In genomic region chr20:63847374-63848002, GRCh38 we compare ENCODE assay signal across 11 cellular contexts. TPM values are rescaled to one million over a fixed set of nuclear protein-coding genes. Genes with fewer than 3 reads are reported as not detected.
DNase-seq lines count a peak whose midpoint lies in the region; ATAC-seq and TF ChIP-seq lines count a peak whose summit lies in the region.
"Had no signal": no experiment of that assay in that cellular context is flagged by ENCODE, and none has a peak within 500 bp of the region (broad histone marks: within the 10 kb centered on the region; RNA-seq: fewer than 3 reads in every experiment).

No MANE protein-coding gene starts in this region.

- no peaks in the 10 kb centered on the region for H3K9me3 Mint-ChIP-seq in endodermal cell
- H3K9me3 Mint-ChIP-seq in effector memory CD8-positive, alpha-beta T cell: no peaks in the 10 kb centered on the region
- H3K9me3 Mint-ChIP-seq: activated naive CD8-positive, alpha-beta T cell treated with anti-CD3 and anti-CD28 coated beads for 36 hours; natural killer cell treated with Interleukin-12 subunit alpha and Interleukin-12 subunit beta and Interleukin-15 and Interleukin-18, amount 100 ng/mL, for 72 hours had no signal

- no peak overlapping the region; the same call in 1 of the 2 replicates for H2AFZ ChIP-seq in Loucy (ENCODE audit: low read length)

- H3K36me3 Mint-ChIP-seq in endodermal cell (ENCODE audit: low read depth): no peaks in the 10 kb centered on the region
- peaks cover 4% of the 10 kb centered on the region for H3K36me3 Mint-ChIP-seq in effector memory CD8-positive, alpha-beta T cell (ENCODE audit: insufficient read depth)
- H3K36me3 Mint-ChIP-seq: activated naive CD8-positive, alpha-beta T cell treated with anti-CD3 and anti-CD28 coated beads for 36 hours; natural killer cell treated with Interleukin-12 subunit alpha and Interleukin-12 subunit beta and Interleukin-15 and Interleukin-18, amount 100 ng/mL, for 72 hours had no signal

- H3K27me3 ChIP-seq in BLaER1: no peaks in the 10 kb centered on the region
- H3K27me3 ChIP-seq in Loucy (ENCODE audit: insufficient read depth, low read length, poor library complexity, severe bottlenecking): no peaks in the 10 kb centered on the region
- H3K27me3 ChIP-seq in endodermal cell (ENCODE audit: control insufficient read depth, insufficient read depth, low read length, poor library complexity, severe bottlenecking): no peaks in the 10 kb centered on the region
- no peaks in the 10 kb centered on the region for H3K27me3 ChIP-seq in mesendoderm (ENCODE audit: insufficient read depth, low read length, poor library complexity)

- H3K27me3 Mint-ChIP-seq in endodermal cell (ENCODE audit: insufficient read depth): peaks cover 7% of the 10 kb centered on the region
- peaks cover 39 to 52% of the 10 kb centered on the region in 2 donors for H3K27me3 Mint-ChIP-seq in effector memory CD8-positive, alpha-beta T cell

- DNase-seq in endodermal cell (peak; percentile 87), mesendoderm (peak; percentile 72), mesenteric fat pad (ENCODE audit: low spot score) (no peak)
- no peak for DNase-seq in activated CD4-positive, CD25-positive, alpha-beta regulatory T cell (lab: John Stamatoyannopoulos, UW)
- no peak for DNase-seq in effector memory CD8-positive, alpha-beta T cell
- DNase-seq: activated naive CD8-positive, alpha-beta T cell treated with anti-CD3 and anti-CD28 coated beads for 36 hours had no signal

- H4K20me1 ChIP-seq in BLaER1: peaks cover 14% of the 10 kb centered on the region; the same call in 1 of the 2 replicates
- no peaks in the 10 kb centered on the region for H4K20me1 ChIP-seq in Loucy (ENCODE audit: insufficient read depth, low read length, poor library complexity, severe bottlenecking)

- H4K8ac ChIP-seq in mesendoderm (ENCODE audit: low read depth, low read length): no peak overlapping the region

- peak overlapping the region; percentile 5 for H2BK120ac ChIP-seq in mesendoderm (ENCODE audit: low read depth, low read length)

- H3K27ac ChIP-seq in BLaER1 (peak overlapping the region; percentile 72), endodermal cell (ENCODE audit: low read depth, low read length) (peak overlapping the region; percentile 41), mesendoderm (ENCODE audit: low read depth, low read length) (peak overlapping the region; percentile 3)

- H3K4me1 ChIP-seq in BLaER1: peaks cover 73% of the 10 kb centered on the region
- peaks cover 62% of the 10 kb centered on the region for H3K4me1 ChIP-seq in Loucy (ENCODE audit: insufficient read depth, low read length, poor library complexity, severe bottlenecking)
- peaks cover 6% of the 10 kb centered on the region for H3K4me1 ChIP-seq in endodermal cell (ENCODE audit: control insufficient read depth, insufficient read depth, low read length)
- peaks cover 8% of the 10 kb centered on the region for H3K4me1 ChIP-seq in mesendoderm (ENCODE audit: control insufficient read depth, low read depth, low read length)

- H3K56ac ChIP-seq in mesendoderm (ENCODE audit: low read length): peak overlapping the region; percentile 69

- H3K9me3 ChIP-seq in BLaER1: 0 out of 2 replicates have a peak, but pooled peaks cover 4% of the 10 kb centered on the region
- no peaks in the 10 kb centered on the region for H3K9me3 ChIP-seq in Loucy (ENCODE audit: insufficient read depth, low read depth, low read length)
- H3K9me3 ChIP-seq in endodermal cell (ENCODE audit: control insufficient read depth, low read length): no peaks in the 10 kb centered on the region

- no peak overlapping the region for H4K5ac ChIP-seq in mesendoderm (ENCODE audit: low read length)

- H3K9ac ChIP-seq in BLaER1 (peak overlapping the region; percentile 29; the same call in 1 of the 2 replicates), Loucy (ENCODE audit: low read depth, low read length, poor library complexity, severe bottlenecking) (peak overlapping the region; percentile 69), endodermal cell (ENCODE audit: extremely low read depth, low read length, poor library complexity, severe bottlenecking) (no peak overlapping the region), mesendoderm (ENCODE audit: low read length) (peak overlapping the region; percentile 27)

- no peak overlapping the region for H2AK5ac ChIP-seq in mesendoderm (ENCODE audit: low read length)

- H3K4me3 ChIP-seq in BLaER1: no peak overlapping the region
- peak overlapping the region; percentile 14 for H3K4me3 ChIP-seq in Loucy (ENCODE audit: low read length, poor library complexity, severe bottlenecking)
- no peak overlapping the region for H3K4me3 ChIP-seq in endodermal cell (ENCODE audit: low read length)
- no peak overlapping the region for H3K4me3 ChIP-seq in mesendoderm (ENCODE audit: low read length)

- no peaks in the 10 kb centered on the region for H3F3A ChIP-seq in Loucy (ENCODE audit: low read depth)

- H3K4me2 ChIP-seq in BLaER1 (peak overlapping the region; percentile 96), Loucy (ENCODE audit: low read depth, low read length, poor library complexity, severe bottlenecking) (peak overlapping the region; percentile 58), mesendoderm (ENCODE audit: low read length) (no peak overlapping the region)

- H3K36me3 ChIP-seq in BLaER1 (no peaks in the 10 kb centered on the region), Loucy (ENCODE audit: insufficient read depth, low read length) (no peaks in the 10 kb centered on the region), endodermal cell (ENCODE audit: control insufficient read depth, insufficient read depth, low read length) (no peaks in the 10 kb centered on the region), mesendoderm (ENCODE audit: control insufficient read depth, insufficient read depth, low read length) (no peaks in the 10 kb centered on the region)

- peak overlapping the region; percentile 90 for H3K4ac ChIP-seq in mesendoderm (ENCODE audit: low read depth, low read length)

- no peak for ATAC-seq in effector memory CD8-positive, alpha-beta T cell (replicated peaks)
- ATAC-seq in GM19467 (IDR thresholded peaks at IDR 0.05; ENCODE audit: unreplicated experiment): no peak

- WGBS in endodermal cell (ENCODE audit: insufficient coverage in 1 of 2, insufficient read length in 1 of 2), 2 experiments: 58 to 59% methylated on average over 2 to 12 of the region's 16 CpGs
- WGBS in mesendoderm (ENCODE audit: extremely low coverage, insufficient coverage, low lambda C conversion rate): no CpG with 5 or more reads among the region's 16 CpGs

- peak overlapping the region; percentile 64 for H2BK5ac ChIP-seq in mesendoderm (ENCODE audit: low read length)

- no peak overlapping the region for H3K4me3 Mint-ChIP-seq in endodermal cell
- no peak overlapping the region for H3K4me3 Mint-ChIP-seq in effector memory CD8-positive, alpha-beta T cell
- H3K4me3 Mint-ChIP-seq: activated naive CD8-positive, alpha-beta T cell treated with anti-CD3 and anti-CD28 coated beads for 36 hours; natural killer cell treated with Interleukin-12 subunit alpha and Interleukin-12 subunit beta and Interleukin-15 and Interleukin-18, amount 100 ng/mL, for 72 hours had no signal

- H2BK15ac ChIP-seq in mesendoderm (replicated peaks; ENCODE audit: low read depth): no peak overlapping the region

- no peaks in the 10 kb centered on the region for H3K79me2 ChIP-seq in Loucy (ENCODE audit: insufficient read depth, low read length)
- no peaks in the 10 kb centered on the region for H3K79me2 ChIP-seq in mesendoderm (ENCODE audit: control insufficient read depth, insufficient read depth, low read length)

- no peaks in the 10 kb centered on the region for H3K9me2 ChIP-seq in Loucy (replicated peaks; ENCODE audit: low read depth, low read length)

- peak overlapping the region; percentile 42 for H3K18ac ChIP-seq in mesendoderm (ENCODE audit: low read length)

- TF ChIP-seq CTCF in Loucy (conservative IDR thresholded peaks at IDR 0.05; ENCODE audit: low read length) (no peak), endodermal cell (conservative IDR thresholded peaks at IDR 0.05) (no peak)

- peaks cover 2% of the 10 kb centered on the region for H3K4me1 Mint-ChIP-seq in endodermal cell
- H3K4me1 Mint-ChIP-seq in effector memory CD8-positive, alpha-beta T cell (ENCODE audit: low read depth in 2 of 2): peaks cover 4 to 13% of the 10 kb centered on the region in 2 donors

- H3K23ac ChIP-seq in mesendoderm (ENCODE audit: low read length): no peak overlapping the region

- H3K79me1 ChIP-seq in mesendoderm (ENCODE audit: low read length): no peaks in the 10 kb centered on the region

- H3K27ac Mint-ChIP-seq in endodermal cell: no peak overlapping the region
- no peak overlapping the region for H3K27ac Mint-ChIP-seq in effector memory CD8-positive, alpha-beta T cell
- H3K27ac Mint-ChIP-seq: activated naive CD8-positive, alpha-beta T cell treated with anti-CD3 and anti-CD28 coated beads for 36 hours; natural killer cell treated with Interleukin-12 subunit alpha and Interleukin-12 subunit beta and Interleukin-15 and Interleukin-18, amount 100 ng/mL, for 72 hours had no signal

RNA-seq across cellular contexts. Expression of gene ABHD16B, which starts 13.8 kb away (rescaled TPM):
- total RNA-seq in endodermal cell: not detected
- not detected for polyA plus RNA-seq in endodermal cell (2013, experiment 1 of 2)
- polyA plus RNA-seq in endodermal cell (2013, experiment 2 of 2): not detected
- polyA plus RNA-seq in mesendoderm (2013, experiment 1 of 2): not detected
- polyA plus RNA-seq in mesendoderm (2013, experiment 2 of 2): not detected
- not detected for total RNA-seq in mesenteric fat pad
- total RNA-seq: activated naive CD8-positive, alpha-beta T cell treated with anti-CD3 and anti-CD28 coated beads for 36 hours; fibroblast of lung; natural killer cell treated with Interleukin-12 subunit alpha and Interleukin-12 subunit beta and Interleukin-15 and Interleukin-18, amount 100 ng/mL, for 72 hours had no signal
- polyA plus RNA-seq: fibroblast of lung had no signal

RNA-seq across cellular contexts. Expression of gene ZBTB46, which starts 16.4 kb away (rescaled TPM):
- total RNA-seq in endodermal cell: 10 to 100 TPM; 24.9 to 25.9 TPM
- 8.4 TPM for polyA plus RNA-seq in endodermal cell (2013, experiment 1 of 2)
- 7.5 TPM for polyA plus RNA-seq in endodermal cell (2013, experiment 2 of 2)
- polyA plus RNA-seq in mesendoderm (2013, experiment 1 of 2): 4.2 TPM
- polyA plus RNA-seq in mesendoderm (2013, experiment 2 of 2): 4.3 TPM
- total RNA-seq in mesenteric fat pad: 34.7 TPM

RNA-seq across cellular contexts. Expression of gene TPD52L2, which starts 17.6 kb away (rescaled TPM):
- total RNA-seq in endodermal cell (10 to 100 TPM; 68.3 to 85.2 TPM), mesenteric fat pad (114 TPM)
- polyA plus RNA-seq in endodermal cell (2013, experiment 1 of 2): 68.0 TPM
- polyA plus RNA-seq in endodermal cell (2013, experiment 2 of 2): 64.1 TPM
- 68.0 TPM for polyA plus RNA-seq in mesendoderm (2013, experiment 1 of 2)
- polyA plus RNA-seq in mesendoderm (2013, experiment 2 of 2): 67.4 TPM

RNA-seq across cellular contexts. Expression of gene DNAJC5, which starts 47.4 kb away (rescaled TPM):
- 10 to 100 TPM; 25.8 to 26.8 TPM for total RNA-seq in endodermal cell
- polyA plus RNA-seq in endodermal cell (2013, experiment 1 of 2): 26.0 TPM
- polyA plus RNA-seq in endodermal cell (2013, experiment 2 of 2): 25.3 TPM
- polyA plus RNA-seq in mesendoderm (2013, experiment 1 of 2): 17.5 TPM
- 17.4 TPM for polyA plus RNA-seq in mesendoderm (2013, experiment 2 of 2)
- total RNA-seq in mesenteric fat pad: 50.5 TPM

Comparison
In these comparisons a context has a peak if more than half of its experiments do, and no peak if none do; other contexts are left out.
1. H3K27ac ChIP-seq: peak in every context shown above with its lines; median percentile 72 in BLaER1; 41 in endodermal cell; 3 in mesendoderm.
2. DNase-seq: peak in endodermal cell (single experiment) and mesendoderm (single experiment); none in activated CD4-positive, CD25-positive, alpha-beta regulatory T cell (0 of 4), effector memory CD8-positive, alpha-beta T cell (0 of 3) and mesenteric fat pad (single experiment).